Comparison of ENCODE assay signal across 8 cellular contexts in the genomic region with DNA sequence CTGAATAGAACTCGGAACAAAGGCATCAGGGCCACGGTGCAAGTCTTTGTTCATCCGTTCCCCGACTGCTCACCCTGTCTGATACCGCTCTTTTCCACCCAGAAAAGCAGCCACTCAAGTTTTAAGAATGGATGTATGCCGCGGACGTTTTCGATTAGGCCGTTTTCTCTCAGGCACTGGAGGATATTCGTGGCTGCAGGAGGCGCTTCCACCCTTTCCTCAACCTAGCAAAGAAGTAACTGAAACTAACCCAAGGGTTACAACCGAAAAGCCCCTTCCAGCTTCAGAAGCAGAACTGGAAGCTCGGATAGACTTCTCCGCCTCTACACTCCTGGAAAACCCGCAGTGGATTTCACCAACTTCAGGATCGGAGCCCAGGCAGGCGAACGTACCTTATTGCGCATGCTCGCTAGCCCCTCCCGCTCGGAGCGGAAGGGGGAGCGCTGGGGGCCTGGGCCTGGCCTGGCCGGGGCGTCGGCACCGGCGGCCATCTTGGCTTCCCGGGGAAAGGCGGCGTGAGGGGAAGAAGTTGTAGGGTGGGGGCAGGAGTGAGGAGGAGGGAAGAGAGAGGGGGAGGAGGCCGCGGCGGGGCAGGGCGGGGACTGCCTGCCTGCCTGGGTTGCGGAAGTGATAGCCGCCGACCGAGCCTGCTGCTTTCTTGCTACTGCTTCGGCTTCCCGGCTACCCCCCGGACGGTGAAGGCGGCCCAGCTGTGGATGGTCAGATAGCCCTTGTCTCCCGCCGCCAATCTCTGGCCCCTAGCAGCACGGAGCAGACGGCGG. TPM values are rescaled to one million over a fixed set of nuclear protein-coding genes. Genes with fewer than 3 reads are reported as not detected.
DNase-seq lines count a peak whose midpoint lies in the region; ATAC-seq and TF ChIP-seq lines count a peak whose summit lies in the region.

A gene (plus strand): TSS at position 619 of the 782 bp plus-strand sequence. CDS start 191 bp downstream, outside the sequence.

- intact Hi-C loops in T-helper 2 cell treated with Interferon-gamma antibody and Interleukin-4, amounts not matched to agents 100 ng/mL and 5 ng/mL, for 36 hours (cut with micrococcal nuclease): loop anchor here (1.0 to 10.0 kb wide), 8 partner anchors 13 to 715 kb away; a partner anchor contains a TSS
- intact Hi-C loops in left ventricle myocardium superior (cut with micrococcal nuclease) (no loop called here), prostate gland (cut with DNase I) (loop anchor here (2.0 kb wide), 1 partner anchor 133 kb away; a partner anchor contains a TSS)

- H3K36me3 ChIP-seq in prostate gland: no peaks in the 10 kb centered on the region
- H3K36me3 ChIP-seq in urinary bladder (ENCODE audit: insufficient read depth): no peaks in the 10 kb centered on the region

- H3K9me3 ChIP-seq in prostate gland: no peaks in the 10 kb centered on the region

- WGBS in prostate gland: under 1% methylated on average over 51 of the region's 51 CpGs
- WGBS in urinary bladder: under 1% methylated on average over 51 of the region's 51 CpGs

- peak; percentile 87 for TF ChIP-seq POLR2A in prostate gland (IDR thresholded peaks at IDR 0.05)

- ATAC-seq in GM18499 (IDR thresholded peaks at IDR 0.05; ENCODE audit: insufficient read depth, unreplicated experiment) (peak; percentile 29), HG02943 (IDR thresholded peaks at IDR 0.05; ENCODE audit: low read depth, unreplicated experiment) (peak; percentile 60), left ventricle myocardium superior (peak; percentile 97)

- no peaks in the 10 kb centered on the region for H3K27me3 ChIP-seq in prostate gland (replicated peaks; ENCODE audit: insufficient read depth)

- peak; percentile 77 for DNase-seq in NCI-H187 treated with DMSO at 0.1 percent for 48 hours (lab: John Stamatoyannopoulos, UW)
- DNase-seq in anterior cingulate cortex (lab: John Stamatoyannopoulos, UW): peak; percentile 85 to 99 (median 96)
- peak; percentile 98 for DNase-seq in left ventricle myocardium superior
- peak; percentile 98 for DNase-seq in prostate gland (ENCODE audit: low spot score)

- H3K4me1 ChIP-seq in prostate gland (replicated peaks): peaks cover 6% of the 10 kb centered on the region
- no peaks in the 10 kb centered on the region for H3K4me1 ChIP-seq in urinary bladder (ENCODE audit: insufficient read depth)

- peak within 1 kb of the TSS; percentile 96 to 98 for H3K27ac ChIP-seq in prostate gland
- peak within 1 kb of the TSS; percentile 98 for H3K27ac ChIP-seq in urinary bladder (ENCODE audit: low read depth)

- peak in 2 of 4 experiments; percentile 7 to 32 for TF ChIP-seq CTCF in prostate gland (IDR thresholded peaks at IDR 0.05)

- peak within 1 kb of the TSS; percentile 81 to 99 for H3K4me3 ChIP-seq in prostate gland
- peak within 1 kb of the TSS; percentile 99 for H3K4me3 ChIP-seq in urinary bladder (ENCODE audit: low read depth, low read length)

RNA-seq across cellular contexts. Expression of the gene that starts here (rescaled TPM):
- 649 and 664 TPM in 2 replicates for total RNA-seq in T-helper 2 cell treated with Interferon-gamma antibody and Interleukin-4, amounts not matched to agents 100 ng/mL and 5 ng/mL, for 36 hours
- 117 TPM for total RNA-seq in left ventricle myocardium superior
- 10 to 100 TPM; 65.9 to 93.7 TPM for total RNA-seq in prostate gland
- total RNA-seq in urinary bladder: 151 TPM
- polyA plus RNA-seq in urinary bladder: 130 TPM

Comparison
In these comparisons a context has a peak if more than half of its experiments do, and no peak if none do; other contexts are left out.
1. Peak in every context shown above with its lines: DNase-seq, ATAC-seq, H3K4me3 ChIP-seq and H3K27ac ChIP-seq.
2. ATAC-seq: peak in every context shown above with its lines; median percentile 97 in left ventricle myocardium superior; 60 in HG02943; 29 in GM18499.